ENCODE assay signal across 8 cellular contexts in the genomic region with DNA sequence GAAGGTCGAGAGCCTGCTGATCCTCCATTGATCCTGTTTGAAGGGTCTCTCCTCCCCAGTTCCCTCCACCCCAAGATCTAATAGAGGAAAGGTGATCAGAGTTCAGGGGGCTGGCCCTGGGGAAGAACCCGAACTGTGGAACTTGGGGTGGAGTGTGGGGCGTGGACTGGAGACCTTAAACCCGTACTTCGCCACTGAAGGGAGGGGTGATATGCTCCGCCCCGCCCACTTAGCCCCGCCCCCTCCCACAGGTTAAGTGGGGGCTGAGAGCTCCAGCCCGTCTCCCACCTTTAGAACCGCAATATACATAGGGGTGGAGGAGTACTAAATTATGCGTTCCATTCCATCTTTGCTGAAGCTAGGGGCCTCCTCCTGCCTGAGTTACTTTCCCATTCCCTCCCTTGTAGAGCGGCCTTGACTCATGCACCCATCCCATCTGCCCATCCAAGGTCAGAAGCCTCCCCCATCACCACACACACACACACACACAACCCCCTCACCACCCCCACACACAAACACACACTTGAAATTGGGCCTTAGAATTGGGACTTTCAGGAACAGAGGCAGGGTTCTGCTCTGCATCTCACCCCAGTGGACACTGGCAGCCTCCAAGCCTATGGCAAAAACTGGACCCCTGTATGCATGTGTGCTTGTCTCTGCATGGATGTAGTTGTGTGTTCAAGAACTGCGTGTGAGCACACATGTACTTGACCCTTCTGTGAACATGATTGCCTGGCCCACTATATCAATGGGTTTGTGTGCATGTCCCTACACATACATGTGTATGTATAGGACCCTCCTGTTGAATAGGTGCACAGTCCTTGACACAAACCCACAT.
A peak's percentile ranks its signal among the peaks of the same experiment; 100 is the strongest.
DNase-seq lines count a peak whose midpoint lies in the region; ATAC-seq lines count a peak whose summit lies in the region.

No MANE protein-coding gene starts in this region.

- no peak overlapping the region for H3K27ac ChIP-seq in iPS DF 6.9 (ENCODE audit: low read length)

- H3K27ac Mint-ChIP-seq in activated naive CD8-positive, alpha-beta T cell: no peak overlapping the region

- ATAC-seq in HG02798 (IDR thresholded peaks at IDR 0.05; ENCODE audit: poor library complexity, unreplicated experiment): no peak

- peak; percentile 70 for DNase-seq in activated effector memory CD4-positive, alpha-beta T cell treated with anti-CD3 and anti-CD28 coated beads, Interleukin-2, amount 50 U/mL, for 16 hours
- no peak for DNase-seq in activated effector memory CD4-positive, alpha-beta T cell treated with Interleukin-2 at 50 U/mL for 16 hours
- DNase-seq in iPS DF 6.9 (ENCODE audit: low read depth, low spot score): no peak
- peak; percentile 9 for DNase-seq in stimulated activated CD8-positive, alpha-beta memory T cell treated with anti-CD3 and anti-CD28 coated beads, Interleukin-12 subunit alpha, Interleukin-12 subunit beta, amount 100 ng/mL, for 24 hours (ENCODE audit: extremely low read depth)
- no peak for DNase-seq in NCI-H128 (lab: John Stamatoyannopoulos, UW; ENCODE audit: unreplicated experiment)
- no peak for DNase-seq in dedifferentiated amniotic fluid mesenchymal stem cell (ENCODE audit: extremely low spot score)

- H3K4me1 ChIP-seq in iPS DF 6.9 (ENCODE audit: control insufficient read depth, insufficient read depth, low read length): peaks cover 6% of the 10 kb centered on the region

- peak overlapping the region; percentile 70 for H3K4me3 Mint-ChIP-seq in activated naive CD8-positive, alpha-beta T cell

- H3K9me3 ChIP-seq in iPS DF 6.9 (ENCODE audit: control insufficient read depth, insufficient read depth, low read length): no peaks in the 10 kb centered on the region

- WGBS in iPS DF 6.9 (ENCODE audit: insufficient coverage, insufficient read length): no CpG with 5 or more reads among the region's 13 CpGs

- no peaks in the 10 kb centered on the region for H3K9me3 Mint-ChIP-seq in activated naive CD8-positive, alpha-beta T cell (ENCODE audit: low read depth)

- no peaks in the 10 kb centered on the region for H3K36me3 ChIP-seq in iPS DF 6.9 (ENCODE audit: control insufficient read depth, insufficient read depth, low read length)

- H3K27me3 ChIP-seq in iPS DF 6.9 (ENCODE audit: control insufficient read depth, insufficient read depth, low read length): no peaks in the 10 kb centered on the region

- peaks cover 6% of the 10 kb centered on the region for H3K4me1 Mint-ChIP-seq in activated naive CD8-positive, alpha-beta T cell (ENCODE audit: low read depth)

- H3K36me3 Mint-ChIP-seq in activated naive CD8-positive, alpha-beta T cell: no peaks in the 10 kb centered on the region

- H3K27me3 Mint-ChIP-seq in activated naive CD8-positive, alpha-beta T cell: no peaks in the 10 kb centered on the region

- peak overlapping the region; percentile 70; the same call in 1 of the 2 replicates for H3K4me3 ChIP-seq in iPS DF 6.9 (ENCODE audit: low read length)

Comparison
In these comparisons a context has a peak if more than half of its experiments do, and no peak if none do; other contexts are left out.
1. DNase-seq: peak in activated effector memory CD4-positive, alpha-beta T cell treated with anti-CD3 and anti-CD28 coated beads, Interleukin-2, amount 50 U/mL, for 16 hours (single experiment) and stimulated activated CD8-positive, alpha-beta memory T cell treated with anti-CD3 and anti-CD28 coated beads, Interleukin-12 subunit alpha, Interleukin-12 subunit beta, amount 100 ng/mL, for 24 hours (single experiment); none in activated effector memory CD4-positive, alpha-beta T cell treated with Interleukin-2 at 50 U/mL for 16 hours (single experiment), iPS DF 6.9 (single experiment), NCI-H128 (single experiment) and dedifferentiated amniotic fluid mesenchymal stem cell (single experiment).